In genomic region chr14:57275023-57275664, GRCh38 we compare ENCODE assay signal across 22 cellular contexts. TPM values are rescaled to one million over a fixed set of nuclear protein-coding genes. Genes with fewer than 3 reads are reported as not detected.
A peak's percentile ranks its signal among the peaks of the same experiment; 100 is the strongest.
DNase-seq lines count a peak whose midpoint lies in the region; ATAC-seq and TF ChIP-seq lines count a peak whose summit lies in the region.
"Had no signal": no experiment of that assay in that cellular context is flagged by ENCODE, and none has a peak within 500 bp of the region (broad histone marks: within the 10 kb centered on the region; RNA-seq: fewer than 3 reads in every experiment).

No MANE protein-coding gene starts in this region.

- peak overlapping the region; percentile 94; the same call in 1 of the 2 replicates for H2BK15ac ChIP-seq in H9 (ENCODE audit: low read depth, low read length)

- H3K36me3 ChIP-seq in smooth muscle cell (ENCODE audit: low read depth) = peaks cover 13% of the 10 kb centered on the region
- peaks cover 0 to 48% of the 10 kb centered on the region in 2 donors for H3K36me3 ChIP-seq in gastroesophageal sphincter

- TF ChIP-seq POLR2A in gastroesophageal sphincter (IDR thresholded peaks at IDR 0.05) = no peak

- H3K23ac ChIP-seq in H9 (ENCODE audit: insufficient read length, low read depth, low read length) = no peak overlapping the region

- H3K27me3 ChIP-seq in H9 (ENCODE audit: insufficient read depth, low read length) (no peaks in the 10 kb centered on the region), smooth muscle cell (ENCODE audit: low read depth) (no peaks in the 10 kb centered on the region), gastroesophageal sphincter (no peaks in the 10 kb centered on the region)

- no peak overlapping the region for H2BK12ac ChIP-seq in H9 (ENCODE audit: insufficient read length, low read depth, low read length)

- no peak for TF ChIP-seq CTCF in Calu3 (IDR thresholded peaks at IDR 0.05; ENCODE audit: unreplicated experiment)
- TF ChIP-seq CTCF in H9 (conservative IDR thresholded peaks at IDR 0.05) = no peak
- no peak for TF ChIP-seq CTCF in fibroblast of mammary gland (conservative IDR thresholded peaks at IDR 0.05; ENCODE audit: control insufficient read depth, insufficient read depth, low read depth, low read length)
- TF ChIP-seq CTCF in smooth muscle cell (IDR thresholded peaks at IDR 0.05; ENCODE audit: borderline replicate concordance, insufficient read depth, poor library complexity, severe bottlenecking) = no peak
- TF ChIP-seq CTCF in gastroesophageal sphincter (IDR thresholded peaks at IDR 0.05) = no peak

- ATAC-seq in GM18520 (IDR thresholded peaks at IDR 0.05; ENCODE audit: unreplicated experiment) (no peak), gastroesophageal sphincter (no peak), GM21723 (IDR thresholded peaks at IDR 0.05; ENCODE audit: unreplicated experiment) (no peak)
- ATAC-seq: GM12878, HCT116, Panc1, SK-N-SH treated with all-trans-retinoic acid at 6 μM for 48 hours had no signal

- no peak overlapping the region for H2BK120ac ChIP-seq in H9 (ENCODE audit: low read depth, low read length, poor library complexity, severe bottlenecking)

- H3K9ac ChIP-seq in H9 (ENCODE audit: extremely low read depth, insufficient read length, low read length) (no peak overlapping the region), smooth muscle cell (ENCODE audit: low read depth) (no peak overlapping the region)

- no peak overlapping the region for H2BK5ac ChIP-seq in H9 (ENCODE audit: insufficient read length, low read length)

- H3K4me2 ChIP-seq in H9 (ENCODE audit: insufficient read depth, insufficient read length, low read length) = no peak overlapping the region
- no peak overlapping the region for H3K4me2 ChIP-seq in smooth muscle cell

- no peak overlapping the region for H4K5ac ChIP-seq in H9 (ENCODE audit: insufficient read length, low read depth, low read length)

- no peaks in the 10 kb centered on the region for H3K9me3 Mint-ChIP-seq in Calu3 (ENCODE audit: low read depth, unreplicated experiment)
- H3K9me3 Mint-ChIP-seq in H9 = no peaks in the 10 kb centered on the region
- H3K9me3 Mint-ChIP-seq: CD14-positive monocyte had no signal

- no CpG with 5 or more reads among the region's 2 CpGs for WGBS in H9 (ENCODE audit: extremely low coverage, insufficient read length, low lambda C conversion rate)
- WGBS in smooth muscle cell (ENCODE audit: low lambda C conversion rate) = 100% methylated on average over 2 of the region's 2 CpGs
- 93 to 100% methylated on average over 2 of the region's 2 CpGs for WGBS in gastroesophageal sphincter (ENCODE audit: low coverage in 1 of 2), 2 donors

- no peak for TF ChIP-seq EP300 in gastroesophageal sphincter (IDR thresholded peaks at IDR 0.05)

- intact Hi-C loops in Calu3 (cut with micrococcal nuclease; ENCODE audit: unreplicated experiment) = no loop called here

- peaks cover 5% of the 10 kb centered on the region for H3K79me1 ChIP-seq in H9 (ENCODE audit: insufficient read depth, low read depth, low read length, poor library complexity, severe bottlenecking)

- no peak overlapping the region for H4K8ac ChIP-seq in H9 (replicated peaks; ENCODE audit: insufficient read length, low read depth, low read length)

- H3K79me2 ChIP-seq in H9 (ENCODE audit: insufficient read depth, low read length) (peaks cover 13% of the 10 kb centered on the region; the same call in 1 of the 2 replicates), smooth muscle cell (ENCODE audit: low read depth) (peaks cover 47% of the 10 kb centered on the region)

- H3K4me3 Mint-ChIP-seq in Calu3 (ENCODE audit: low read depth, unreplicated experiment) (no peak overlapping the region), H9 (no peak overlapping the region)
- H3K4me3 Mint-ChIP-seq: B cell, CD14-positive monocyte had no signal

- no TSS peak for BruUV-seq in Calu3 (replicated peaks; lab: Mats Ljungman, UMichigan)

- no peak overlapping the region for H3K4me3 ChIP-seq in fibroblast of mammary gland (ENCODE audit: control insufficient read depth, low read depth, low read length)
- no peak overlapping the region for H3K4me3 ChIP-seq in smooth muscle cell
- H3K4me3 ChIP-seq in gastroesophageal sphincter = no peak overlapping the region
- H3K4me3 ChIP-seq: GM12878 had no signal

- H2BK20ac ChIP-seq in H9 (ENCODE audit: low read depth, low read length, poor library complexity, severe bottlenecking) = no peak overlapping the region

- H3K14ac ChIP-seq in H9 (ENCODE audit: insufficient read depth, low read length) = no peak overlapping the region

- H2AFZ ChIP-seq in H9 (ENCODE audit: low read length) (no peak overlapping the region), smooth muscle cell (ENCODE audit: low read depth) (no peak overlapping the region)

- H3K36me3 Mint-ChIP-seq in Calu3 (ENCODE audit: insufficient read depth, unreplicated experiment) (peaks cover 7% of the 10 kb centered on the region), H9 (ENCODE audit: insufficient read depth in 1 of 3, low read depth in 3 of 3) (peaks cover 2 to 26% (median 23%) of the 10 kb centered on the region in 3 experiments; a peak in 5 of 7 replicates)

- H3K4ac ChIP-seq in H9 (ENCODE audit: low read depth, low read length) = no peak overlapping the region

- H3K23me2 ChIP-seq in H9 (ENCODE audit: insufficient read length, low read depth, low read length, poor library complexity, severe bottlenecking) = no peaks in the 10 kb centered on the region

- no peaks in the 10 kb centered on the region for H3K27me3 Mint-ChIP-seq in Calu3 (ENCODE audit: unreplicated experiment)
- no peaks in the 10 kb centered on the region for H3K27me3 Mint-ChIP-seq in H9 (ENCODE audit: low read depth)
- H3K27me3 Mint-ChIP-seq: B cell had no signal

- CTCF ChIA-PET in Calu3 (lab: Charles Lee) = no interaction called here

- no peak overlapping the region for H3K27ac ChIP-seq in H9 (ENCODE audit: insufficient read length, low read depth, low read length)
- H3K27ac ChIP-seq in smooth muscle cell (ENCODE audit: low read depth) = no peak overlapping the region
- H3K27ac ChIP-seq in gastroesophageal sphincter = no peak overlapping the region

- H3K27ac Mint-ChIP-seq in Calu3 (ENCODE audit: unreplicated experiment) (peak overlapping the region; percentile 22), H9 (peak overlapping the region in 1 of 3 experiments; percentile 39; a peak in 1 of 7 replicates)
- H3K27ac Mint-ChIP-seq: B cell had no signal

- no peak overlapping the region for H2AK5ac ChIP-seq in H9 (ENCODE audit: insufficient read length, low read length)

- H4K91ac ChIP-seq in H9 (ENCODE audit: insufficient read length, low read depth, low read length) = no peak overlapping the region

- H3T11ph ChIP-seq in H9 (ENCODE audit: low read length) = no peak overlapping the region

- H3K4me1 Mint-ChIP-seq in Calu3 (ENCODE audit: low read depth, unreplicated experiment) (peaks cover 14% of the 10 kb centered on the region), H9 (peaks cover 9 to 11% of the 10 kb centered on the region in 2 experiments)

- H3F3A ChIP-seq in smooth muscle cell (ENCODE audit: low read depth) = no peaks in the 10 kb centered on the region

- H3K56ac ChIP-seq in H9 (ENCODE audit: insufficient read length, low read depth, low read length) = no peak overlapping the region

- DNase-seq in Calu3 (no peak), H9 (no peak), M059J (ENCODE audit: low read depth) (peak; percentile 17), fibroblast of mammary gland (ENCODE audit: low read depth) (peak; percentile 22), smooth muscle cell (lab: John Stamatoyannopoulos, UW; ENCODE audit: unreplicated experiment) (no peak)
- DNase-seq: DMS79, GOT3, Kasumi-1, NCI-H1092, NCI-H1436 treated with DMSO at 0.1 percent for 48 hours, NCI-H2029, NCI-H2227 treated with DMSO at 0.1 percent for 48 hours, NCI-H510A had no signal

- H3K4me1 ChIP-seq in H9 (ENCODE audit: insufficient read depth, low read length) (no peaks in the 10 kb centered on the region), smooth muscle cell (ENCODE audit: low read depth) (peaks cover 18% of the 10 kb centered on the region), gastroesophageal sphincter (peaks cover 3 to 26% (median 13%) of the 10 kb centered on the region in 3 donors)

- no peak overlapping the region for H3K18ac ChIP-seq in H9 (ENCODE audit: insufficient read length, low read depth, low read length)

- H4K20me1 ChIP-seq in H9 (ENCODE audit: control insufficient read depth, insufficient read depth, insufficient read length) = no peaks in the 10 kb centered on the region
- H4K20me1 ChIP-seq in smooth muscle cell (ENCODE audit: low read depth) = peaks cover 23% of the 10 kb centered on the region

- no peaks in the 10 kb centered on the region for H3K9me3 ChIP-seq in H9 (ENCODE audit: control insufficient read depth, low read depth, low read length)
- no peaks in the 10 kb centered on the region for H3K9me3 ChIP-seq in smooth muscle cell (replicated peaks; ENCODE audit: low read depth)
- H3K9me3 ChIP-seq in gastroesophageal sphincter = no peaks in the 10 kb centered on the region

RNA-seq across cellular contexts. Expression of gene AP5M1, which starts 6.4 kb away (rescaled TPM):
- total RNA-seq in Calu3 (2022) (34.2 and 38.3 TPM in 2 replicates), H9 (2021) (42.6 and 48.8 TPM in 2 replicates), smooth muscle cell (18.9 and 21.7 TPM in 2 replicates), gastroesophageal sphincter (10 to 100 TPM; 23.2 to 37.8 (median 30.5) TPM)
- 39.5 and 46.9 TPM in 2 replicates for total RNA-seq in M059J (2014; rRNA removed; shearing (Covaris generic))
- polyA plus RNA-seq in smooth muscle cell = 15.7 and 17.9 TPM in 2 replicates

RNA-seq across cellular contexts. Expression of gene EXOC5, which starts 6.4 kb away (rescaled TPM):
- total RNA-seq in Calu3 (2022) = 62.4 and 67.2 TPM in 2 replicates
- total RNA-seq in H9 (2021) = 92.9 and 97.4 TPM in 2 replicates
- total RNA-seq in M059J (2014; rRNA removed; shearing (Covaris generic)) = 31.2 and 49.1 TPM in 2 replicates
- total RNA-seq in smooth muscle cell = 56.4 and 62.3 TPM in 2 replicates
- polyA plus RNA-seq in smooth muscle cell = 35.2 and 50.6 TPM in 2 replicates
- 10 to 100 TPM; 54.9 to 81.6 (median 68.5) TPM for total RNA-seq in gastroesophageal sphincter

Comparison
In these comparisons a context has a peak if more than half of its experiments do, and no peak if none do; other contexts are left out.
1. DNase-seq: peak in M059J (single experiment) and fibroblast of mammary gland (single experiment); none in Calu3 (single experiment), H9 (single experiment) and smooth muscle cell (single experiment).